20 cellular contexts compared by ENCODE assay signal in genomic region chr2:217045725-217046475, GRCh38.
DNase-seq lines count a peak whose midpoint lies in the region; ATAC-seq and TF ChIP-seq lines count a peak whose summit lies in the region.
"Had no signal": no experiment of that assay in that cellular context is flagged by ENCODE, and none has a peak within 500 bp of the region (broad histone marks: within the 10 kb centered on the region; RNA-seq: fewer than 3 reads in every experiment).

No MANE protein-coding gene starts in this region.

- DNase-seq in LNCaP clone FGC (ENCODE audit: low read depth) (peak; percentile 37), adipocyte (ENCODE audit: low read depth) (peak; percentile 30), fibroblast of lung (ENCODE audit: low read depth in 2 of 2) (peak; percentile 35 to 61), sigmoid colon (no peak), vagina (ENCODE audit: extremely low spot score in 2 of 2) (no peak), SIG-M5 (lab: John Stamatoyannopoulos, UW) (no peak)
- DNase-seq: activated CD8-positive, alpha-beta T cell treated with anti-CD3 and anti-CD28 coated beads, Interleukin-2, amount 10 ng/mL, durations not matched to agents 7 days and 5 days; activated naive CD8-positive, alpha-beta T cell treated with anti-CD3 and anti-CD28 coated beads, Interleukin-2, amount 50 U/mL, for 24 hours; AML-193; gastrocnemius medialis; H7; left lung; NCI-H1694; NK-92 treated with Interleukin-12 subunit alpha and Interleukin-12 subunit beta, amount 100 ng/mL, for 24 hours; pancreas; spleen; WERI-Rb-1 had no signal

- no peaks in the 10 kb centered on the region for H3K79me2 ChIP-seq in fibroblast of lung (ENCODE audit: control insufficient read depth, insufficient read depth, low read length)

- no peak for TF ChIP-seq EP300 in sigmoid colon (IDR thresholded peaks at IDR 0.05)

- 72 to 82% methylated on average over 7 of the region's 7 CpGs for WGBS in sigmoid colon, 2 donors

- ATAC-seq in GM19397 (IDR thresholded peaks at IDR 0.05; ENCODE audit: unreplicated experiment) (no peak), GM19023 (IDR thresholded peaks at IDR 0.05; ENCODE audit: unreplicated experiment) (no peak)
- ATAC-seq: activated CD8-positive, alpha-beta T cell treated with anti-CD3 and anti-CD28 coated beads, Interleukin-2, amount 10 ng/mL, durations not matched to agents 7 days and 5 days; activated naive CD8-positive, alpha-beta T cell treated with anti-CD3 and anti-CD28 coated beads, Interleukin-2, amount 50 U/mL, for 24 hours; gastrocnemius medialis; left lung had no signal

- H3K27ac ChIP-seq in fibroblast of lung (ENCODE audit: insufficient read depth, low read length) (no peak overlapping the region), sigmoid colon (peak overlapping the region in 3 of 4 donors; percentile 56 to 74 (median 67)), vagina (no peak overlapping the region)
- H3K27ac ChIP-seq: gastrocnemius medialis, left lung, pancreas, RWPE1, spleen, WERI-Rb-1 had no signal

- H2AFZ ChIP-seq in fibroblast of lung (ENCODE audit: low read length), result no peak overlapping the region

- H3K4me1 ChIP-seq in adipocyte (ENCODE audit: control insufficient read depth, insufficient read depth, low read length) (no peaks in the 10 kb centered on the region), fibroblast of lung (ENCODE audit: control insufficient read depth, extremely low read depth, insufficient read depth, low read length) (peaks cover 2% of the 10 kb centered on the region), sigmoid colon (peaks cover 0 to 49% (median 18%) of the 10 kb centered on the region in 4 donors), vagina (peaks cover 19% of the 10 kb centered on the region)
- H3K4me1 ChIP-seq: gastrocnemius medialis, left lung, pancreas, spleen had no signal

- H3K9me3 ChIP-seq in adipocyte (ENCODE audit: control insufficient read depth, low read length), result no peaks in the 10 kb centered on the region
- H3K9me3 ChIP-seq in fibroblast of lung (ENCODE audit: control insufficient read depth, insufficient read depth, low read depth, low read length), result no peaks in the 10 kb centered on the region
- H3K9me3 ChIP-seq in sigmoid colon, result no peaks in the 10 kb centered on the region
- no peaks in the 10 kb centered on the region for H3K9me3 ChIP-seq in vagina
- H3K9me3 ChIP-seq: gastrocnemius medialis, left lung, pancreas had no signal

- peak overlapping the region; percentile 2 for H3K4me2 ChIP-seq in fibroblast of lung (ENCODE audit: extremely low read depth, insufficient read depth, low read length)

- intact Hi-C loops in sigmoid colon (cut with DNase I), result no loop called here
- intact Hi-C loops in vagina (cut with DNase I), result no loop called here

- H3K27me3 ChIP-seq in adipocyte (replicated peaks; ENCODE audit: control insufficient read depth, insufficient read depth, low read length) (peaks cover 18% of the 10 kb centered on the region), fibroblast of lung (ENCODE audit: control insufficient read depth, insufficient read depth, low read length) (no peaks in the 10 kb centered on the region), sigmoid colon (no peaks in the 10 kb centered on the region), vagina (no peaks in the 10 kb centered on the region)
- H3K27me3 ChIP-seq: gastrocnemius medialis, left lung had no signal

- TF ChIP-seq POLR2A in sigmoid colon (IDR thresholded peaks at IDR 0.05) (no peak), vagina (IDR thresholded peaks at IDR 0.05) (no peak)

- TF ChIP-seq CTCF in LNCaP clone FGC (IDR thresholded peaks at IDR 0.05; ENCODE audit: control insufficient read depth, extremely low read depth, insufficient read depth) (no peak), fibroblast of lung (conservative IDR thresholded peaks at IDR 0.05 in 1 of 2, IDR thresholded peaks at IDR 0.05 in 1 of 2; ENCODE audit: low read depth in 1 of 2, low read length in 2 of 2) (no peak), sigmoid colon (IDR thresholded peaks at IDR 0.05) (no peak), vagina (IDR thresholded peaks at IDR 0.05) (no peak)

- H3K4me3 ChIP-seq in LNCaP clone FGC (ENCODE audit: low read depth, low read length), result no peak overlapping the region
- H3K4me3 ChIP-seq in adipocyte (ENCODE audit: low read length), result no peak overlapping the region
- H3K4me3 ChIP-seq in fibroblast of lung (replicated peaks in 1 of 4; ENCODE audit: control extremely low read depth in 1 of 4, insufficient read depth in 1 of 4, low read depth in 3 of 4, low read length in 4 of 4), result no peak overlapping the region
- H3K4me3 ChIP-seq in sigmoid colon, result no peak overlapping the region
- H3K4me3 ChIP-seq in vagina, result no peak overlapping the region
- H3K4me3 ChIP-seq: gastrocnemius medialis, left lung, pancreas, spleen had no signal

- H4K20me1 ChIP-seq in fibroblast of lung (ENCODE audit: control insufficient read depth, extremely low read depth, insufficient read depth, low read length), result no peaks in the 10 kb centered on the region

- H3K36me3 ChIP-seq in adipocyte (ENCODE audit: control insufficient read depth, insufficient read depth, low read length, severe bottlenecking) (no peaks in the 10 kb centered on the region), fibroblast of lung (ENCODE audit: control insufficient read depth, insufficient read depth, low read length) (no peaks in the 10 kb centered on the region), sigmoid colon (no peaks in the 10 kb centered on the region), vagina (no peaks in the 10 kb centered on the region)
- H3K36me3 ChIP-seq: gastrocnemius medialis, left lung, pancreas, spleen, WERI-Rb-1 had no signal

- H3K9ac ChIP-seq in adipocyte (ENCODE audit: low read length) (no peak overlapping the region), fibroblast of lung (ENCODE audit: insufficient read depth, low read length) (no peak overlapping the region)

Comparison
In these comparisons a context has a peak if more than half of its experiments do, and no peak if none do; other contexts are left out.
1. DNase-seq: peak in LNCaP clone FGC (single experiment), adipocyte (single experiment) and fibroblast of lung (2 of 2); none in sigmoid colon (single experiment), vagina (0 of 2) and SIG-M5 (single experiment).
2. H3K27ac ChIP-seq: peak in sigmoid colon (3 of 4); none in fibroblast of lung (single experiment) and vagina (single experiment).